ENCODE assay signal across 1 cellular context in genomic region chr18:44602845-44603244, GRCh38.
TF ChIP-seq lines count a peak whose summit lies in the region.

No MANE protein-coding gene starts in this region.

TF ChIP-seq in GM12878, 131 proteins besides CTCF, POLR2A, EP300 and RAD21:
- TF ChIP-seq ZZZ3 (IDR thresholded peaks at IDR 0.05; ENCODE audit: control insufficient read depth, insufficient read length, low read depth) (no peak), GABPA (IDR thresholded peaks at IDR 0.05; ENCODE audit: low read depth) (no peak)
